In the genomic region with DNA sequence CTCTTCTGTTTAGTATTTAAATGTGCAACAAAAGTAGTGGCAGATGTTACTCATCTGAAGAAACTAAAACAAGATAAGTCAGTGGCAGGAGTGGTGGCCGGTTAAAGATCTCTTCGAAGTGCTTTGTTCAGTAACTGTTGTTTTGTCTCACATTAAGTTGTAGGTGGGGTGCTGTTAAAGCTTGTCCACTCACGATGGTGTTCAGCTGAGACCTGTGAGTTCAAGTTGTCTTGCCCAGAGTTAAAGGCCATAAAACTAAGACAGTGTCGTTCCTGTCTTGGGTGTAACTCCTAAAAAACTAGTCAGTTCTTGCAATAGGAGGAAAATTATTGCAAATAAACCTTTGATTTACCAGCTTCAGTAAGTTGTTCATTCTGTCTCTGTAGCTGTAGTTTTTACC, we compare ENCODE assay signal across 10 cellular contexts. TPM values are rescaled to one million over a fixed set of nuclear protein-coding genes. Genes with fewer than 3 reads are reported as not detected.
A peak's percentile ranks its signal among the peaks of the same experiment; 100 is the strongest.
DNase-seq lines count a peak whose midpoint lies in the region; ATAC-seq, FAIRE-seq and TF ChIP-seq lines count a peak whose summit lies in the region.
"Had no signal": no experiment of that assay in that cellular context is flagged by ENCODE, and none has a peak within 500 bp of the region (broad histone marks: within the 10 kb centered on the region; RNA-seq: fewer than 3 reads in every experiment).

No MANE protein-coding gene starts in this region.

- no TSS peak for BruUV-seq in Calu3 (replicated peaks; lab: Mats Ljungman, UMichigan)

- intact Hi-C loops in pancreas (cut with DNase I) = no loop called here
- intact Hi-C loops in Calu3 (cut with micrococcal nuclease; ENCODE audit: unreplicated experiment) = no loop called here

- FAIRE-seq in pancreas (lab: Jason Lieb, UNC) (no peak), GM19239 (lab: Jason Lieb, UNC) (no peak)

- TF ChIP-seq CTCF in pancreas (IDR thresholded peaks at IDR 0.05) (no peak), Calu3 (IDR thresholded peaks at IDR 0.05; ENCODE audit: unreplicated experiment) (no peak)

- no peak overlapping the region for H3K4me3 Mint-ChIP-seq in Calu3 (ENCODE audit: low read depth, unreplicated experiment)
- no peak overlapping the region for H3K4me3 Mint-ChIP-seq in naive thymus-derived CD8-positive, alpha-beta T cell

- DNase-seq in DMS 273 (lab: John Stamatoyannopoulos, UW; ENCODE audit: unreplicated experiment) (peak; percentile 78), NCI-H748 treated with DMSO at 0.1 percent for 48 hours (lab: John Stamatoyannopoulos, UW) (peak; percentile 53), pancreas (no peak), GM19239 (ENCODE audit: insufficient read length, low spot score) (no peak), H7 (no peak), Calu3 (no peak)
- DNase-seq in naive thymus-derived CD8-positive, alpha-beta T cell = no peak
- DNase-seq: BE2C had no signal

- H3K27me3 ChIP-seq in pancreas = no peaks in the 10 kb centered on the region
- no peaks in the 10 kb centered on the region for H3K27me3 ChIP-seq in H7 (ENCODE audit: control insufficient read depth, insufficient read depth, low read length)
- H3K27me3 ChIP-seq: BE2C had no signal

- ATAC-seq in esophagus mucosa = peak; percentile 72
- peak in 2 of 4 donors; percentile 3 to 21 for ATAC-seq in pancreas
- no peak for ATAC-seq in naive thymus-derived CD8-positive, alpha-beta T cell

- POLR2A ChIA-PET in naive thymus-derived CD8-positive, alpha-beta T cell (lab: Charles Lee) = no interaction called here

- H3K9me3 ChIP-seq in pancreas = no peaks in the 10 kb centered on the region
- H3K9me3 ChIP-seq: BE2C had no signal

- no peak overlapping the region for H3K27ac Mint-ChIP-seq in Calu3 (ENCODE audit: unreplicated experiment)
- no peak overlapping the region for H3K27ac Mint-ChIP-seq in naive thymus-derived CD8-positive, alpha-beta T cell

- H3K36me3 Mint-ChIP-seq in Calu3 (ENCODE audit: insufficient read depth, unreplicated experiment) = no peaks in the 10 kb centered on the region
- H3K36me3 Mint-ChIP-seq in naive thymus-derived CD8-positive, alpha-beta T cell = no peaks in the 10 kb centered on the region

- CTCF ChIA-PET in Calu3 (lab: Charles Lee) = interaction anchor here (0.6 to 1.3 kb wide), 2 partner anchors 126 to 385 kb away, joined by 3 to 6 read pairs; no protein-coding TSS in a partner anchor

- WGBS in pancreas, 2 donors = 27 to 32% methylated on average over 4 of the region's 4 CpGs

- H3K4me3 ChIP-seq in pancreas (peak overlapping the region in 1 of 4 donors; percentile 3), H7 (ENCODE audit: insufficient read depth, low read depth, low read length) (no peak overlapping the region)

- H3K36me3 ChIP-seq in pancreas = no peaks in the 10 kb centered on the region
- no peaks in the 10 kb centered on the region for H3K36me3 ChIP-seq in H7 (replicated peaks; ENCODE audit: control insufficient read depth, insufficient read depth, low read length)
- H3K36me3 ChIP-seq: BE2C had no signal

- H3K4me1 Mint-ChIP-seq in Calu3 (ENCODE audit: low read depth, unreplicated experiment) = no peaks in the 10 kb centered on the region
- no peaks in the 10 kb centered on the region for H3K4me1 Mint-ChIP-seq in naive thymus-derived CD8-positive, alpha-beta T cell

- H3K9me3 Mint-ChIP-seq in Calu3 (ENCODE audit: low read depth, unreplicated experiment) = no peaks in the 10 kb centered on the region
- no peaks in the 10 kb centered on the region for H3K9me3 Mint-ChIP-seq in naive thymus-derived CD8-positive, alpha-beta T cell

- no peaks in the 10 kb centered on the region for H3K27me3 Mint-ChIP-seq in Calu3 (ENCODE audit: unreplicated experiment)
- H3K27me3 Mint-ChIP-seq in naive thymus-derived CD8-positive, alpha-beta T cell = no peaks in the 10 kb centered on the region

- H3K27ac ChIP-seq in pancreas = peak overlapping the region in 3 of 4 donors; percentile 4 to 68 (median 62)

- H3K4me1 ChIP-seq in pancreas = peaks cover 4 to 30% (median 9%) of the 10 kb centered on the region in 3 donors
- H3K4me1 ChIP-seq: BE2C had no signal

RNA-seq across cellular contexts. Expression of gene FOXP2, which starts 0.9 kb away (rescaled TPM):
- total RNA-seq in esophagus mucosa (5.0 TPM), pancreas (10 to 100 TPM in 4 of 6 donors, 1 to 10 TPM in 2; 8.7 to 12.6 (median 10.4) TPM), Calu3 (2022) (1.6 and 2.5 TPM in 2 replicates)
- polyA plus RNA-seq in pancreas = 1 to 10 TPM; 2.7 to 2.9 TPM
- total RNA-seq in H7 (2014; rRNA removed; shearing (Covaris generic)) = 0.22 and 0.28 TPM in 2 replicates
- total RNA-seq in naive thymus-derived CD8-positive, alpha-beta T cell = not detected
- not detected for polyA plus RNA-seq in naive thymus-derived CD8-positive, alpha-beta T cell
- total RNA-seq: T-helper 1 cell treated with Interleukin-12 subunit alpha and Interleukin-12 subunit beta and Interleukin-4 antibody, amounts not matched to agents 30 ng/mL and 1 ng/mL, for 36 hours had no signal

Comparison
In these comparisons a context has a peak if more than half of its experiments do, and no peak if none do; other contexts are left out.
1. DNase-seq: peak in DMS 273 (single experiment) and NCI-H748 treated with DMSO at 0.1 percent for 48 hours (single experiment); none in pancreas (0 of 6), GM19239 (single experiment), H7 (single experiment), Calu3 (single experiment) and naive thymus-derived CD8-positive, alpha-beta T cell (0 of 10).